In genomic region chr12:115456946-115457689, GRCh38 we compare ENCODE assay signal across 12 cellular contexts.
A peak's percentile ranks its signal among the peaks of the same experiment; 100 is the strongest.
DNase-seq lines count a peak whose midpoint lies in the region; ATAC-seq and TF ChIP-seq lines count a peak whose summit lies in the region.
"Had no signal": no experiment of that assay in that cellular context is flagged by ENCODE, and none has a peak within 500 bp of the region (broad histone marks: within the 10 kb centered on the region; RNA-seq: fewer than 3 reads in every experiment).

No MANE protein-coding gene starts in this region.

- peaks cover 4% of the 10 kb centered on the region for H3K4me1 Mint-ChIP-seq in chondrocyte (ENCODE audit: low read depth)
- H3K4me1 Mint-ChIP-seq in progenitor cell of endocrine pancreas (ENCODE audit: low read depth), result peaks cover 22% of the 10 kb centered on the region
- no peaks in the 10 kb centered on the region for H3K4me1 Mint-ChIP-seq in immature natural killer cell

- peak; percentile 22 for TF ChIP-seq CTCF in chondrocyte (IDR thresholded peaks at IDR 0.05)
- TF ChIP-seq CTCF in progenitor cell of endocrine pancreas (IDR thresholded peaks at IDR 0.05; ENCODE audit: unreplicated experiment), result peak; percentile 42

- DNase-seq in DMS153 (lab: John Stamatoyannopoulos, UW) (peak; percentile 79), DMS153 treated with DMSO at 0.1 percent for 48 hours (lab: John Stamatoyannopoulos, UW; ENCODE audit: unreplicated experiment) (no peak), NCI-H526 treated with DMSO at 0.1 percent for 48 hours (lab: John Stamatoyannopoulos, UW) (peak; percentile 7), chondrocyte (ENCODE audit: low spot score) (no peak), progenitor cell of endocrine pancreas (ENCODE audit: low spot score, unreplicated experiment) (no peak), HUDEP-2 (lab: John Stamatoyannopoulos, UW; ENCODE audit: unreplicated experiment in 76 of 76) (no peak), immature natural killer cell (no peak)
- DNase-seq: natural killer cell, NCI-H2171 treated with DMSO at 0.1 percent for 48 hours, SIG-M5 had no signal

- H3K36me3 Mint-ChIP-seq in chondrocyte (ENCODE audit: low read depth) (no peaks in the 10 kb centered on the region), progenitor cell of endocrine pancreas (ENCODE audit: insufficient read depth) (no peaks in the 10 kb centered on the region), immature natural killer cell (peaks cover 0 to 4% (median 0%) of the 10 kb centered on the region in 3 donors)
- H3K36me3 Mint-ChIP-seq: activated naive CD8-positive, alpha-beta T cell; natural killer cell had no signal

- H3K27me3 Mint-ChIP-seq in chondrocyte (ENCODE audit: low read depth), result peaks cover 10% of the 10 kb centered on the region
- peaks cover 25% of the 10 kb centered on the region for H3K27me3 Mint-ChIP-seq in progenitor cell of endocrine pancreas
- H3K27me3 Mint-ChIP-seq in immature natural killer cell (ENCODE audit: low read depth in 3 of 3), result peaks cover 3 to 9% (median 7%) of the 10 kb centered on the region in 3 donors

- H3K4me3 Mint-ChIP-seq in chondrocyte (ENCODE audit: unreplicated experiment) (no peak overlapping the region), progenitor cell of endocrine pancreas (ENCODE audit: low read depth) (no peak overlapping the region), immature natural killer cell (no peak overlapping the region)
- H3K4me3 Mint-ChIP-seq: activated naive CD8-positive, alpha-beta T cell; natural killer cell had no signal

- H3K9me3 Mint-ChIP-seq in chondrocyte (ENCODE audit: low read depth) (peaks cover 4% of the 10 kb centered on the region), progenitor cell of endocrine pancreas (ENCODE audit: low read depth) (peaks cover 3% of the 10 kb centered on the region), immature natural killer cell (peaks cover 2 to 11% (median 4%) of the 10 kb centered on the region in 6 donors)

- ATAC-seq in GM21381 (IDR thresholded peaks at IDR 0.05; ENCODE audit: unreplicated experiment), result no peak
- ATAC-seq: natural killer cell had no signal

- H3K27ac Mint-ChIP-seq in chondrocyte (ENCODE audit: unreplicated experiment), result peak overlapping the region; percentile 55
- no peak overlapping the region for H3K27ac Mint-ChIP-seq in progenitor cell of endocrine pancreas
- no peak overlapping the region for H3K27ac Mint-ChIP-seq in immature natural killer cell
- H3K27ac Mint-ChIP-seq: activated naive CD8-positive, alpha-beta T cell; natural killer cell had no signal

Comparison
In these comparisons a context has a peak if more than half of its experiments do, and no peak if none do; other contexts are left out.
1. DNase-seq: peak in DMS153 (single experiment) and NCI-H526 treated with DMSO at 0.1 percent for 48 hours (single experiment); none in DMS153 treated with DMSO at 0.1 percent for 48 hours (single experiment), chondrocyte (single experiment), progenitor cell of endocrine pancreas (single experiment), HUDEP-2 (0 of 76) and immature natural killer cell (0 of 3).